In genomic region chr22:32378703-32379272, GRCh38 we compare ENCODE assay signal across 8 cellular contexts. TPM values are rescaled to one million over a fixed set of nuclear protein-coding genes. Genes with fewer than 3 reads are reported as not detected.
A peak's percentile ranks its signal among the peaks of the same experiment; 100 is the strongest.
DNase-seq lines count a peak whose midpoint lies in the region; ATAC-seq, FAIRE-seq and TF ChIP-seq lines count a peak whose summit lies in the region.

No MANE protein-coding gene starts in this region.

- H3K9ac ChIP-seq in NT2/D1 (ENCODE audit: insufficient read length, low read depth) (no peak overlapping the region), endothelial cell of umbilical vein (replicated peaks; ENCODE audit: extremely low read depth, insufficient read depth, low read length) (no peak overlapping the region)

- dilution Hi-C loops in endothelial cell of umbilical vein (cut with MboI; ENCODE audit: extremely low pct_ligation_motif_present, low sequenced_read_pairs) = no loop called here

- no peak overlapping the region for H3K27ac ChIP-seq in endothelial cell of umbilical vein (ENCODE audit: insufficient read depth, low read depth, low read length)
- H3K27ac ChIP-seq in osteoblast (ENCODE audit: low read depth, low read length) = no peak overlapping the region

- H3K9me1 ChIP-seq in endothelial cell of umbilical vein (replicated peaks; ENCODE audit: control insufficient read depth, extremely low read depth, insufficient read depth, low read length) = no peaks in the 10 kb centered on the region

- TF ChIP-seq POLR2A in endothelial cell of umbilical vein (IDR thresholded peaks at IDR 0.05; ENCODE audit: low read depth, low read length) = no peak

- peak; percentile 92 to 97 for TF ChIP-seq CTCF in endothelial cell of umbilical vein (IDR thresholded peaks at IDR 0.05; ENCODE audit: extremely low read depth in 1 of 2, insufficient read depth in 1 of 2, low read depth in 1 of 2, low read length in 2 of 2)
- TF ChIP-seq CTCF in osteoblast (IDR thresholded peaks at IDR 0.05; ENCODE audit: extremely low read depth, low read depth, low read length) = peak; percentile 65

- H3K4me1 ChIP-seq in NT2/D1 (ENCODE audit: insufficient read depth, insufficient read length) = no peaks in the 10 kb centered on the region
- no peaks in the 10 kb centered on the region for H3K4me1 ChIP-seq in endothelial cell of umbilical vein (ENCODE audit: control insufficient read depth, extremely low read depth, insufficient read depth, low read length)
- H3K4me1 ChIP-seq in osteoblast (ENCODE audit: insufficient read depth, low read length) = no peaks in the 10 kb centered on the region

- no peaks in the 10 kb centered on the region for H4K20me1 ChIP-seq in endothelial cell of umbilical vein (replicated peaks; ENCODE audit: control insufficient read depth, extremely low read depth, insufficient read depth, low read length)
- no peaks in the 10 kb centered on the region for H4K20me1 ChIP-seq in osteoblast (ENCODE audit: insufficient read depth, low read length)

- H3K4me3 ChIP-seq in NT2/D1 (ENCODE audit: insufficient read length, low read depth) (no peak overlapping the region), endothelial cell of umbilical vein (replicated peaks in 1 of 3; ENCODE audit: insufficient read depth in 1 of 3, low read depth in 1 of 3, low read length in 3 of 3) (no peak overlapping the region), osteoblast (ENCODE audit: insufficient read depth, low read length) (no peak overlapping the region)

- POLR2A ChIA-PET in endothelial cell of umbilical vein (lab: Charles Lee) = no interaction called here

- DNase-seq in A172 (ENCODE audit: low spot score) = peak; percentile 45
- DNase-seq in EL = peak; percentile 47
- peak; percentile 46 for DNase-seq in NT2/D1 (ENCODE audit: low read depth, low spot score)
- DNase-seq in endothelial cell of umbilical vein (ENCODE audit: low read depth, low spot score) = peak; percentile 62
- peak; percentile 79 for DNase-seq in osteoblast (ENCODE audit: insufficient read length, low spot score, missing footprints)
- no peak for DNase-seq in dedifferentiated amniotic fluid mesenchymal stem cell (ENCODE audit: extremely low spot score)
- DNase-seq in NCI-H187 (lab: John Stamatoyannopoulos, UW) = no peak

- CTCF ChIA-PET in endothelial cell of umbilical vein (lab: Charles Lee) = interaction anchor here (0.6 to 1.5 kb wide), 15 partner anchors 10 to 713 kb away, joined by 3 to 10 read pairs (median 3); no protein-coding TSS in a partner anchor

- H3K4me2 ChIP-seq in endothelial cell of umbilical vein (ENCODE audit: insufficient read depth, low read length) (no peak overlapping the region), osteoblast (ENCODE audit: insufficient read depth, low read length) (no peak overlapping the region)

- peak; percentile 89 for FAIRE-seq in endothelial cell of umbilical vein (lab: Jason Lieb, UNC)

- H2AFZ ChIP-seq in endothelial cell of umbilical vein (ENCODE audit: low read depth, low read length) (no peak overlapping the region), osteoblast (ENCODE audit: low read length) (no peak overlapping the region)

- no peaks in the 10 kb centered on the region for H3K9me3 ChIP-seq in NT2/D1 (ENCODE audit: insufficient read depth, low read length)
- no peaks in the 10 kb centered on the region for H3K9me3 ChIP-seq in endothelial cell of umbilical vein (replicated peaks; ENCODE audit: control insufficient read depth, insufficient read depth, low read length)
- H3K9me3 ChIP-seq in osteoblast (ENCODE audit: low read depth, low read length) = no peaks in the 10 kb centered on the region

- H3K36me3 ChIP-seq in NT2/D1 (ENCODE audit: insufficient read depth, insufficient read length, low read length) (no peaks in the 10 kb centered on the region), endothelial cell of umbilical vein (ENCODE audit: control insufficient read depth in 2 of 2, extremely low read depth in 1 of 2, insufficient read depth in 2 of 2, low read length in 2 of 2) (no peaks in the 10 kb centered on the region), osteoblast (ENCODE audit: insufficient read depth, low read length) (no peaks in the 10 kb centered on the region)

- no peaks in the 10 kb centered on the region for H3K79me2 ChIP-seq in endothelial cell of umbilical vein (ENCODE audit: control insufficient read depth, insufficient read depth, low read length)
- H3K79me2 ChIP-seq in osteoblast (ENCODE audit: insufficient read depth, low read length) = no peaks in the 10 kb centered on the region

- BruUV-seq in endothelial cell of umbilical vein (replicated peaks; lab: Mats Ljungman, UMichigan) = no TSS peak

- no peak for ATAC-seq in GM18498 (IDR thresholded peaks at IDR 0.05; ENCODE audit: unreplicated experiment)

- intact Hi-C loops in endothelial cell of umbilical vein (cut with micrococcal nuclease) = loop anchor here (1.0 to 5.0 kb wide), 6 partner anchors 95 to 401 kb away; no protein-coding TSS in a partner anchor

- H3K27me3 ChIP-seq in NT2/D1 (ENCODE audit: insufficient read depth, insufficient read length) (no peaks in the 10 kb centered on the region), endothelial cell of umbilical vein (ENCODE audit: control insufficient read depth in 2 of 2, insufficient read depth in 2 of 2, low read length in 2 of 2) (peaks cover 0 to 2% of the 10 kb centered on the region in 2 experiments), osteoblast (ENCODE audit: insufficient read depth, low read length) (no peaks in the 10 kb centered on the region)

TF ChIP-seq in endothelial cell of umbilical vein, 7 proteins besides CTCF, POLR2A, EP300 and RAD21:
- TF ChIP-seq FOS (IDR thresholded peaks at IDR 0.05; ENCODE audit: borderline replicate concordance, insufficient read depth, low read length) (no peak), JUN (IDR thresholded peaks at IDR 0.05; ENCODE audit: borderline replicate concordance, insufficient read depth, insufficient read length, low read depth) (no peak), MYC (IDR thresholded peaks at IDR 0.05; ENCODE audit: low read depth, low read length) (no peak), POLR2AphosphoS5 (IDR thresholded peaks at IDR 0.05; ENCODE audit: insufficient read depth, low read depth, low read length) (no peak), GATA2 (IDR thresholded peaks at IDR 0.05; ENCODE audit: insufficient read depth, insufficient read length, low read depth, low read length) (no peak), EZH2 (IDR thresholded peaks at IDR 0.05; ENCODE audit: borderline replicate concordance, low read depth, low read length, severe bottlenecking) (no peak)
- TF ChIP-seq, protein P1, sequence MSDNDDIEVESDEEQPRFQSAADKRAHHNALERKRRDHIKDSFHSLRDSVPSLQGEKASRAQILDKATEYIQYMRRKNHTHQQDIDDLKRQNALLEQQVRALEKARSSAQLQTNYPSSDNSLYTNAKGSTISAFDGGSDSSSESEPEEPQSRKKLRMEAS (IDR thresholded peaks at IDR 0.05; ENCODE audit: insufficient read depth, insufficient read length) = no peak

RNA-seq across cellular contexts. Expression of gene RFPL3, which starts 21.1 kb away (rescaled TPM):
- not detected in 2 replicates for total RNA-seq in A172 (2014; rRNA removed; shearing (Covaris generic))
- total RNA-seq in endothelial cell of umbilical vein (not detected in 2 replicates), osteoblast (not detected in 2 replicates)
- not detected in 2 replicates for polyA plus RNA-seq in endothelial cell of umbilical vein
- not detected in 2 replicates for polyA plus RNA-seq in endothelial cell of umbilical vein (2011; cell fraction: cytosol; rRNA removed)
- polyA plus RNA-seq in endothelial cell of umbilical vein (2011; cell fraction: nucleus; rRNA removed) = not detected in 2 replicates
- not detected in 2 replicates for polyA plus RNA-seq in endothelial cell of umbilical vein (2012)
- not detected in 2 replicates for polyA minus RNA-seq in endothelial cell of umbilical vein
- polyA minus RNA-seq in endothelial cell of umbilical vein (2011; cell fraction: cytosol; rRNA and poly(A)+ RNA removed) = not detected
- polyA minus RNA-seq in endothelial cell of umbilical vein (2011; cell fraction: nucleus; rRNA and poly(A)+ RNA removed) = not detected in 2 replicates

RNA-seq across cellular contexts. Expression of gene RTCB, which starts 33.3 kb away (rescaled TPM):
- total RNA-seq in A172 (2014; rRNA removed; shearing (Covaris generic)) = 107 and 109 TPM in 2 replicates
- total RNA-seq in endothelial cell of umbilical vein (97.4 and 98.7 TPM in 2 replicates), osteoblast (95.8 and 107 TPM in 2 replicates)
- 85.2 and 100 TPM in 2 replicates for polyA plus RNA-seq in endothelial cell of umbilical vein
- polyA plus RNA-seq in endothelial cell of umbilical vein (2011; cell fraction: cytosol; rRNA removed) = 121 and 141 TPM in 2 replicates
- 102 and 139 TPM in 2 replicates for polyA plus RNA-seq in endothelial cell of umbilical vein (2011; cell fraction: nucleus; rRNA removed)
- 80.4 and 111 TPM in 2 replicates for polyA plus RNA-seq in endothelial cell of umbilical vein (2012)
- polyA minus RNA-seq in endothelial cell of umbilical vein = 129 and 130 TPM in 2 replicates
- polyA minus RNA-seq in endothelial cell of umbilical vein (2011; cell fraction: cytosol; rRNA and poly(A)+ RNA removed) = 28.2 TPM
- 36.4 and 52.2 TPM in 2 replicates for polyA minus RNA-seq in endothelial cell of umbilical vein (2011; cell fraction: nucleus; rRNA and poly(A)+ RNA removed)

Comparison
In these comparisons a context has a peak if more than half of its experiments do, and no peak if none do; other contexts are left out.
1. DNase-seq: peak in A172 (single experiment), EL (single experiment), NT2/D1 (single experiment), endothelial cell of umbilical vein (single experiment) and osteoblast (single experiment); none in dedifferentiated amniotic fluid mesenchymal stem cell (single experiment) and NCI-H187 (0 of 2).